Comparison of ENCODE assay signal across 38 cellular contexts in genomic region chrX:55582447-55582846, GRCh38. TPM values are rescaled to one million over a fixed set of nuclear protein-coding genes. Genes with fewer than 3 reads are reported as not detected.
"Had no signal": no experiment of that assay in that cellular context is flagged by ENCODE, and none has a peak within 500 bp of the region (broad histone marks: within the 10 kb centered on the region; RNA-seq: fewer than 3 reads in every experiment).

No MANE protein-coding gene starts in this region.

- H3K36me3 ChIP-seq: adrenal gland, brain microvascular endothelial cell, breast epithelium had no signal

- H3K4me3 ChIP-seq: adrenal gland, body of pancreas, breast epithelium had no signal

- DNase-seq: activated B cell treated with CpG ODN at 0.5 μM for 24 hours; activated CD4-positive, alpha-beta memory T cell treated with anti-CD3 and anti-CD28 coated beads for 36 hours; activated CD4-positive, alpha-beta T cell treated with anti-CD3 and anti-CD28 coated beads for 4 hours; activated CD4-positive, alpha-beta T cell treated with anti-CD3 and anti-CD28 coated beads, Interleukin-2, amount 10 ng/mL, durations not matched to agents 24 days and 14 days; activated CD4-positive, alpha-beta T cell treated with anti-CD3 and anti-CD28 coated beads, Interleukin-2, amount 50 U/mL, for 1 hour; activated CD4-positive, alpha-beta T cell treated with anti-CD3 and anti-CD28 coated beads, Interleukin-2, amount 50 U/mL, for 4 hours; activated CD4-positive, CD25-positive, alpha-beta regulatory T cell treated with anti-CD3 and anti-CD28 coated beads, Interleukin-2, amount 50 U/mL, for 72 hours; activated CD8-positive, alpha-beta memory T cell treated with anti-CD3 and anti-CD28 coated beads, Interleukin-2, amount 50 U/mL, for 4 hours; activated CD8-positive, alpha-beta T cell treated with anti-CD3 and anti-CD28 coated beads for 36 hours; activated effector memory CD4-positive, alpha-beta T cell treated with anti-CD3 and anti-CD28 coated beads, Interleukin-2, amount 50 U/mL, for 16 hours; activated gamma-delta T cell treated with Interleukin-2 at 50 U/mL for 16 hours; activated naive CD4-positive, alpha-beta T cell; activated naive CD4-positive, alpha-beta T cell treated with anti-CD3 and anti-CD28 coated beads for 36 hours; activated naive CD4-positive, alpha-beta T cell treated with anti-CD3 and anti-CD28 coated beads, Interleukin-2, amount 50 U/mL, for 16 hours; activated naive CD8-positive, alpha-beta T cell treated with anti-CD3 and anti-CD28 coated beads for 36 hours; activated T-cell treated with anti-CD3 and anti-CD28 coated beads for 4 hours; activated T-cell treated with anti-CD3 and anti-CD28 coated beads, Interleukin-2, amount 50 U/mL, for 1 hour; activated T-cell treated with anti-CD3 and anti-CD28 coated beads, Interleukin-2, amount 50 U/mL, for 4 hours; activated T-cell treated with anti-CD3 and anti-CD28 coated beads, Interleukin-2, amount 50 U/mL, for 72 hours; adrenal gland; amniotic stem cell; aorta; body of pancreas; brain microvascular endothelial cell; central memory CD4-positive, alpha-beta T cell; T-helper 1 cell; T-helper 2 cell; T-helper 9 cell had no signal

- H3K9me3 ChIP-seq: body of pancreas had no signal

- ATAC-seq: activated CD8-positive, alpha-beta T cell treated with anti-CD3 and anti-CD28 coated beads for 36 hours; activated naive CD4-positive, alpha-beta T cell treated with anti-CD3 and anti-CD28 coated beads, Interleukin-2, amount 50 U/mL, for 72 hours; activated T-cell treated with anti-CD3 and anti-CD28 coated beads, Interleukin-2, amount 50 U/mL, for 4 hours; activated T-cell treated with anti-CD3 and anti-CD28 coated beads, Interleukin-2, amount 50 U/mL, for 72 hours; activated T-helper 17 cell treated with anti-CD3 and anti-CD28 coated beads, Interleukin-2, amount 50 U/mL, for 72 hours; body of pancreas had no signal

- H3K27ac ChIP-seq: adrenal gland, body of pancreas, brain microvascular endothelial cell, breast epithelium, VCaP had no signal

- H3K4me1 ChIP-seq: adrenal gland, body of pancreas, breast epithelium had no signal

- FAIRE-seq: astrocyte, TTC549 had no signal

- H3K27me3 ChIP-seq: body of pancreas, brain microvascular endothelial cell, breast epithelium had no signal

RNA-seq across cellular contexts. Expression of gene FOXR2, which starts 40.8 kb away (rescaled TPM):
- total RNA-seq: activated B cell treated with CpG ODN at 0.5 μM for 24 hours; activated CD4-positive, alpha-beta memory T cell treated with anti-CD3 and anti-CD28 coated beads for 36 hours; activated CD4-positive, alpha-beta T cell treated with anti-CD3 and anti-CD28 coated beads, Interleukin-2, amount 10 ng/mL, durations not matched to agents 24 days and 14 days; activated CD8-positive, alpha-beta memory T cell treated with anti-CD3 and anti-CD28 coated beads for 36 hours; activated CD8-positive, alpha-beta T cell treated with anti-CD3 and anti-CD28 coated beads for 36 hours; activated naive CD4-positive, alpha-beta T cell treated with anti-CD3 and anti-CD28 coated beads for 36 hours; activated naive CD4-positive, alpha-beta T cell treated with anti-CD3 and anti-CD28 coated beads, Interleukin-2, amount 50 U/mL, for 72 hours; activated naive CD8-positive, alpha-beta T cell treated with anti-CD3 and anti-CD28 coated beads for 36 hours; activated T-cell treated with anti-CD3 and anti-CD28 coated beads, Interleukin-2, amount 50 U/mL, for 4 hours; activated T-cell treated with anti-CD3 and anti-CD28 coated beads, Interleukin-2, amount 50 U/mL, for 72 hours; activated T-helper 1 cell treated with anti-CD3 and anti-CD28 coated beads, Interleukin-12 subunit alpha, Interleukin-12 subunit beta, Interleukin-2, Interleukin-4 antibody, amounts not matched to agents 30 ng/mL and 10 ng/mL and 1 ng/mL, durations not matched to agents 14 hours and 24 hours and 36 hours; activated T-helper 17 cell treated with anti-CD3 and anti-CD28 coated beads, Interleukin-2, amount 50 U/mL, for 72 hours; adrenal gland; aorta; astrocyte; body of pancreas; breast epithelium; cardiac septum; cerebellum had no signal
- polyA plus RNA-seq: adrenal gland, aorta had no signal
